Comparison of ENCODE assay signal across 8 cellular contexts in genomic region chr19:36973021-36973843, GRCh38. TPM values are rescaled to one million over a fixed set of nuclear protein-coding genes. Genes with fewer than 3 reads are reported as not detected.
A peak's percentile ranks its signal among the peaks of the same experiment; 100 is the strongest.
DNase-seq lines count a peak whose midpoint lies in the region; ATAC-seq and TF ChIP-seq lines count a peak whose summit lies in the region.

No MANE protein-coding gene starts in this region.

- no peaks in the 10 kb centered on the region for H3K79me2 ChIP-seq in hepatocyte

- peak overlapping the region; percentile 40 to 45 for H3K4me3 ChIP-seq in body of pancreas
- H3K4me3 ChIP-seq in iPS DF 6.9 (ENCODE audit: low read length): peak overlapping the region; percentile 63; the same call in 1 of the 2 replicates
- H3K4me3 ChIP-seq in hepatocyte: no peak overlapping the region

- H3K4me2 ChIP-seq in hepatocyte: no peak overlapping the region

- TF ChIP-seq CTCF in body of pancreas (IDR thresholded peaks at IDR 0.05) (peak; percentile 78 to 100 (median 88)), hepatocyte (IDR thresholded peaks at IDR 0.05; ENCODE audit: poor library complexity) (no peak)

- H3K4me1 ChIP-seq in body of pancreas: peaks cover 16% of the 10 kb centered on the region
- no peaks in the 10 kb centered on the region for H3K4me1 ChIP-seq in iPS DF 6.9 (ENCODE audit: control insufficient read depth, insufficient read depth, low read length)
- no peaks in the 10 kb centered on the region for H3K4me1 ChIP-seq in hepatocyte (ENCODE audit: insufficient read depth)

- H3K9me3 ChIP-seq in body of pancreas (no peaks in the 10 kb centered on the region), iPS DF 6.9 (ENCODE audit: control insufficient read depth, insufficient read depth, low read length) (no peaks in the 10 kb centered on the region), hepatocyte (ENCODE audit: low read depth) (no peaks in the 10 kb centered on the region)

- peak; percentile 51 for DNase-seq in ELR (ENCODE audit: low read depth)
- DNase-seq in UCSD-AML1 (lab: John Stamatoyannopoulos, UW; ENCODE audit: unreplicated experiment): peak; percentile 68
- DNase-seq in body of pancreas: peak; percentile 85 to 90 (median 86)
- DNase-seq in iPS DF 6.9 (ENCODE audit: low read depth, low spot score): peak; percentile 60
- peak; percentile 18 for DNase-seq in smooth muscle cell of the brain vasculature (ENCODE audit: low read depth, low spot score)
- DNase-seq in hepatocyte (ENCODE audit: low spot score): no peak

- ATAC-seq in HG03135 (IDR thresholded peaks at IDR 0.05; ENCODE audit: unreplicated experiment) (peak; percentile 59), body of pancreas (peak; percentile 97), HG03457 (IDR thresholded peaks at IDR 0.05; ENCODE audit: unreplicated experiment) (no peak)

- intact Hi-C loops in body of pancreas (cut with DNase I): no loop called here

- no peaks in the 10 kb centered on the region for H4K20me1 ChIP-seq in hepatocyte (ENCODE audit: insufficient read depth, poor library complexity, severe bottlenecking)

- H3K27me3 ChIP-seq in body of pancreas (no peaks in the 10 kb centered on the region), iPS DF 6.9 (ENCODE audit: control insufficient read depth, insufficient read depth, low read length) (no peaks in the 10 kb centered on the region), hepatocyte (no peaks in the 10 kb centered on the region)

- H3K27ac ChIP-seq in body of pancreas (peak overlapping the region; percentile 61 to 85 (median 73)), iPS DF 6.9 (ENCODE audit: low read length) (no peak overlapping the region), hepatocyte (no peak overlapping the region)

- no peaks in the 10 kb centered on the region for H3K9me2 ChIP-seq in hepatocyte (replicated peaks; ENCODE audit: insufficient read depth)

- H2AFZ ChIP-seq in hepatocyte: no peak overlapping the region

- WGBS in body of pancreas, 2 donors: 0 to 1% methylated on average over 25 to 55 of the region's 56 CpGs
- no CpG with 5 or more reads among the region's 56 CpGs for WGBS in iPS DF 6.9 (ENCODE audit: insufficient coverage, insufficient read length)
- 94% methylated on average over 55 of the region's 56 CpGs for WGBS in hepatocyte (ENCODE audit: low lambda C conversion rate, missing lambda C conversion rate)

- peak in 2 of 3 donors; percentile 50 to 63 for TF ChIP-seq POLR2A in body of pancreas (IDR thresholded peaks at IDR 0.05)

- H3K36me3 ChIP-seq in body of pancreas (replicated peaks in 1 of 2; ENCODE audit: insufficient read depth in 1 of 2, low read depth in 2 of 2): no peaks in the 10 kb centered on the region
- H3K36me3 ChIP-seq in iPS DF 6.9 (ENCODE audit: control insufficient read depth, insufficient read depth, low read length): no peaks in the 10 kb centered on the region
- H3K36me3 ChIP-seq in hepatocyte (replicated peaks; ENCODE audit: insufficient read depth, low read depth): no peaks in the 10 kb centered on the region

RNA-seq across cellular contexts. Expression of gene ZNF568, which starts 57.1 kb away (rescaled TPM):
- total RNA-seq in body of pancreas (1 to 10 TPM; 5.9 to 7.0 TPM), hepatocyte (3.9 and 8.9 TPM in 2 replicates)
- polyA plus RNA-seq in hepatocyte: 2.5 and 4.4 TPM in 2 replicates

RNA-seq across cellular contexts. Expression of gene ZNF829, which starts 57.1 kb away (rescaled TPM):
- total RNA-seq in body of pancreas (1 to 10 TPM in 1 of 2 donors, under 1 TPM in 1; 0.66 to 1.6 TPM), hepatocyte (2.0 TPM in 2 replicates)
- polyA plus RNA-seq in hepatocyte: 0.83 and 1.6 TPM in 2 replicates

Comparison
In these comparisons a context has a peak if more than half of its experiments do, and no peak if none do; other contexts are left out.
1. H3K27ac ChIP-seq: peak in body of pancreas (4 of 4); none in iPS DF 6.9 (single experiment) and hepatocyte (single experiment).